20 cellular contexts compared by ENCODE assay signal in the genomic region with DNA sequence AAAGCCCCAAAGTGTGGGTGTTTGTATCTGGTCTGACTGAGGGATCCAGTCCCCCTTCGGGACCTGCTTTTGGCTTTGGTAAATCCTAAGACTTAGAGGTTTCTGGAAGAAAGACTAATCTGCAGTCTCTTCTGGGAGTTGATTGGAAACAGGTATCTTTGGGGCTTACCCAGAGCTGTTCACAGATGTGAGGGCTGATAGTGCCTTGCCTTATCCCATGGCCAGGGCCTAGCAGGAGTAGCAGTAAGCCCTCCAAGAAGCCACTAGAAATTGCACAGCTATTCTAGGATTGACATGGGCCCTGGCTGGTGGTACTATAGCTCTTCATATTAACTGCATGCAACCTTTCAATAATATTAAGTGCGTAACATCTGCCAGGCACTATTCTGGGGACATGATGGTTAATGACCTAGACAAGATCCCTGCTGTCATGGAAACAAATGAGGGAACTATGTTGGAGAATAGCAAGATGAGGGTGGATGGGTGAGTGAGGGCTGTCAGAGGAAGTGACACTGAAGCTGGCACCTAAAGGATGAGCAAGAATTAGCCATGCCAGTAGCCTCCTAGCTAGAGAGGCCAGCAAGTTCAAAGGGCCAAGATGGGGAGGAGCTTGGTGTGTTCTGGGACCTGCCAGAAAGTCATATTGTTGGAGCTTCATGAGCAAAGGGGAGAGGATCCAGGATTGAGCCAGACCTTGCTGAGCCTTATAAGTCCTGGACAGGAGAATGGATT.
DNase-seq lines count a peak whose midpoint lies in the region; ATAC-seq and TF ChIP-seq lines count a peak whose summit lies in the region.
"Had no signal": no experiment of that assay in that cellular context is flagged by ENCODE, and none has a peak within 500 bp of the region (broad histone marks: within the 10 kb centered on the region; RNA-seq: fewer than 3 reads in every experiment).

No MANE protein-coding gene starts in this region.

- H3K9me3 ChIP-seq in MG63: peaks cover 7% of the 10 kb centered on the region
- H3K9me3 ChIP-seq: thoracic aorta had no signal

- intact Hi-C loops in sciatic nerve (cut with DNase I): no loop called here

- no peak for TF ChIP-seq CTCF in VCaP (conservative IDR thresholded peaks at IDR 0.05)

- DNase-seq in NCI-H82 (lab: John Stamatoyannopoulos, UW): peak; percentile 58
- DNase-seq in NCI-H82 treated with DMSO at 0.1 percent for 48 hours (lab: John Stamatoyannopoulos, UW; ENCODE audit: unreplicated experiment): no peak
- peak; percentile 70 for DNase-seq in MG63
- no peak for DNase-seq in sciatic nerve (ENCODE audit: low spot score)
- DNase-seq in SW480 (ENCODE audit: low spot score): no peak
- DNase-seq: activated CD4-positive, alpha-beta T cell treated with anti-CD3 and anti-CD28 coated beads, Interleukin-2, amount 50 U/mL, for 1 hour; activated gamma-delta T cell treated with Interleukin-2 at 50 U/mL for 16 hours; central memory CD4-positive, alpha-beta T cell; foreskin melanocyte; GM23248; hippocampal formation; NCI-H187; T-cell had no signal

- 0 out of 2 replicates have a peak, but pooled peaks cover 3% of the 10 kb centered on the region for H3K36me3 ChIP-seq in MG63
- H3K36me3 ChIP-seq: thoracic aorta had no signal

- H3K27ac ChIP-seq in VCaP: peak overlapping the region; percentile 9; the same call in 1 of the 2 replicates
- H3K27ac ChIP-seq: GM23248, HL-60, thoracic aorta had no signal

- H3K4me3 ChIP-seq in MG63: no peak overlapping the region
- H3K4me3 ChIP-seq: GM23248, lung, thoracic aorta had no signal

- H3K27me3 ChIP-seq in MG63: no peaks in the 10 kb centered on the region

- ATAC-seq in sciatic nerve (peak; percentile 10), GM21737 (IDR thresholded peaks at IDR 0.05; ENCODE audit: unreplicated experiment) (no peak), HG02870 (IDR thresholded peaks at IDR 0.05; ENCODE audit: unreplicated experiment) (no peak)
- ATAC-seq: stimulated activated memory B cell treated with anti-CD40 and anti-IgM and Interleukin-4, amounts not matched to agents 10 μg/mL and 1 μg/mL and 100 μg/mL, for 72 hours; T-cell had no signal

Comparison
In these comparisons a context has a peak if more than half of its experiments do, and no peak if none do; other contexts are left out.
1. DNase-seq: peak in NCI-H82 (single experiment) and MG63 (single experiment); none in NCI-H82 treated with DMSO at 0.1 percent for 48 hours (single experiment), sciatic nerve (single experiment) and SW480 (single experiment).